ENCODE assay signal across 19 cellular contexts in genomic region chr6:107543567-107543966, GRCh38. TPM values are rescaled to one million over a fixed set of nuclear protein-coding genes. Genes with fewer than 3 reads are reported as not detected.
DNase-seq lines count a peak whose midpoint lies in the region; ATAC-seq and TF ChIP-seq lines count a peak whose summit lies in the region.
"Had no signal": no experiment of that assay in that cellular context is flagged by ENCODE, and none has a peak within 500 bp of the region (broad histone marks: within the 10 kb centered on the region; RNA-seq: fewer than 3 reads in every experiment).

No MANE protein-coding gene starts in this region.

- H3K27ac ChIP-seq in SJCRH30 (peak overlapping the region; percentile 36), angular gyrus (ENCODE audit: low read depth, low read length) (peak overlapping the region; percentile 13), right cardiac atrium (ENCODE audit: low read length) (peak overlapping the region; percentile 30), psoas muscle (peak overlapping the region; percentile 78), esophagus squamous epithelium (no peak overlapping the region), mesenchymal stem cell (ENCODE audit: low read length, poor library complexity, severe bottlenecking) (no peak overlapping the region)

- no peak overlapping the region for H2BK120ac ChIP-seq in mesenchymal stem cell (ENCODE audit: low read depth, low read length)

- no peak overlapping the region for H3K9ac ChIP-seq in mesenchymal stem cell (ENCODE audit: low read length)

- H3K4me1 ChIP-seq in SJCRH30: peaks cover 13% of the 10 kb centered on the region; the same call in 1 of the 2 replicates
- H3K4me1 ChIP-seq in right cardiac atrium (ENCODE audit: control insufficient read depth, insufficient read depth, low read length): peaks cover 8% of the 10 kb centered on the region
- H3K4me1 ChIP-seq in psoas muscle: peaks cover 51% of the 10 kb centered on the region
- peaks cover 0 to 4% (median 0%) of the 10 kb centered on the region in 3 donors for H3K4me1 ChIP-seq in esophagus squamous epithelium
- H3K4me1 ChIP-seq in mesenchymal stem cell (ENCODE audit: control insufficient read depth, insufficient read depth, low read depth, low read length): no peaks in the 10 kb centered on the region

- ATAC-seq in right cardiac atrium: peak; percentile 4 to 34
- peak in 2 of 4 donors; percentile 8 to 38 for ATAC-seq in psoas muscle
- ATAC-seq: HCT116, HepG2 had no signal

- H2BK5ac ChIP-seq in mesenchymal stem cell (ENCODE audit: low read depth, low read length, poor library complexity, severe bottlenecking): no peak overlapping the region

- H3K18ac ChIP-seq in mesenchymal stem cell (ENCODE audit: low read depth in 1 of 2, low read length in 2 of 2): no peak overlapping the region

- H2AK5ac ChIP-seq in mesenchymal stem cell (ENCODE audit: low read length, severe bottlenecking): no peak overlapping the region

- no peaks in the 10 kb centered on the region for H3K9me3 ChIP-seq in SJCRH30 (replicated peaks)
- H3K9me3 ChIP-seq in right cardiac atrium (ENCODE audit: control insufficient read depth, low read length): no peaks in the 10 kb centered on the region
- no peaks in the 10 kb centered on the region for H3K9me3 ChIP-seq in psoas muscle
- no peaks in the 10 kb centered on the region for H3K9me3 ChIP-seq in esophagus squamous epithelium
- no peaks in the 10 kb centered on the region for H3K9me3 ChIP-seq in mesenchymal stem cell (ENCODE audit: control insufficient read depth, low read length)
- H3K9me3 ChIP-seq: BE2C, Caco-2 had no signal

- no peak overlapping the region for H2BK15ac ChIP-seq in mesenchymal stem cell (ENCODE audit: low read depth, poor library complexity, severe bottlenecking)

- H3K4me3 ChIP-seq in SJCRH30 (no peak overlapping the region), right cardiac atrium (ENCODE audit: low read length) (no peak overlapping the region), psoas muscle (no peak overlapping the region), esophagus squamous epithelium (no peak overlapping the region), mesenchymal stem cell (ENCODE audit: insufficient read depth in 1 of 2, low read depth in 1 of 2, low read length in 2 of 2) (no peak overlapping the region)

- H3K27me3 ChIP-seq in SJCRH30 (no peaks in the 10 kb centered on the region), right cardiac atrium (ENCODE audit: control insufficient read depth, insufficient read depth) (no peaks in the 10 kb centered on the region), psoas muscle (ENCODE audit: insufficient read depth in 3 of 3, low read length in 2 of 3) (no peaks in the 10 kb centered on the region), esophagus squamous epithelium (no peaks in the 10 kb centered on the region), mesenchymal stem cell (ENCODE audit: control insufficient read depth in 1 of 2, insufficient read depth in 1 of 2, low read length in 2 of 2) (peaks cover 0 to 18% of the 10 kb centered on the region in 2 experiments)
- H3K27me3 ChIP-seq: BE2C had no signal

- H3K23ac ChIP-seq in mesenchymal stem cell (ENCODE audit: low read length in 2 of 2): no peak overlapping the region

- no peak overlapping the region for H2BK12ac ChIP-seq in mesenchymal stem cell (ENCODE audit: low read length in 2 of 2)

- no peak overlapping the region for H3K4me2 ChIP-seq in mesenchymal stem cell (ENCODE audit: low read length, poor library complexity, severe bottlenecking)

- H3K4ac ChIP-seq in mesenchymal stem cell (ENCODE audit: low read depth in 1 of 2, low read length in 2 of 2): no peak overlapping the region

- H4K8ac ChIP-seq in mesenchymal stem cell (ENCODE audit: low read length): no peak overlapping the region

- H3K79me1 ChIP-seq in mesenchymal stem cell (replicated peaks; ENCODE audit: low read length, poor library complexity, severe bottlenecking): no peaks in the 10 kb centered on the region

- intact Hi-C loops in right cardiac atrium (cut with DNase I): no loop called here
- intact Hi-C loops in psoas muscle (cut with DNase I): loop anchor here in 1 of 2 donors (5.0 kb wide), 1 partner anchor 51 kb away; the partner anchor contains the start of gene SOBP
- intact Hi-C loops in esophagus squamous epithelium (cut with DNase I): no loop called here

- 61% methylated on average over 2 of the region's 2 CpGs for WGBS in right cardiac atrium
- WGBS in psoas muscle, 3 donors: 41 to 58% (median 47%) methylated on average over 2 of the region's 2 CpGs
- 88 to 89% methylated on average over 2 of the region's 2 CpGs for WGBS in esophagus squamous epithelium, 2 donors
- 85% methylated on average over 1 of the region's 2 CpGs for WGBS in mesenchymal stem cell

- H3K14ac ChIP-seq in mesenchymal stem cell (ENCODE audit: low read length in 2 of 2): no peak overlapping the region

- TF ChIP-seq CTCF in psoas muscle (IDR thresholded peaks at IDR 0.05): no peak
- TF ChIP-seq CTCF in esophagus squamous epithelium (IDR thresholded peaks at IDR 0.05): no peak

- no peak for TF ChIP-seq POLR2A in esophagus squamous epithelium (IDR thresholded peaks at IDR 0.05)

- no peak overlapping the region for H2AFZ ChIP-seq in mesenchymal stem cell (ENCODE audit: low read depth, low read length)

- H3K36me3 ChIP-seq in SJCRH30 (peaks cover 2% of the 10 kb centered on the region; the same call in 1 of the 2 replicates), psoas muscle (ENCODE audit: insufficient read depth in 1 of 2, low read depth in 1 of 2) (no peaks in the 10 kb centered on the region), esophagus squamous epithelium (no peaks in the 10 kb centered on the region), mesenchymal stem cell (ENCODE audit: control insufficient read depth in 1 of 2, insufficient read depth in 2 of 2, low read depth in 1 of 2, low read length in 2 of 2) (peaks cover 0 to 50% of the 10 kb centered on the region in 2 experiments)
- H3K36me3 ChIP-seq: BE2C had no signal

- H4K91ac ChIP-seq in mesenchymal stem cell (ENCODE audit: low read length): no peak overlapping the region

- DNase-seq in SJCRH30 (peak in 1 of 2 experiments; percentile 26), right cardiac atrium (no peak), psoas muscle (no peak), esophagus squamous epithelium (lab: John Stamatoyannopoulos, UW) (no peak), mesenchymal stem cell (no peak), pons (ENCODE audit: low spot score) (no peak)
- no peak for DNase-seq in activated CD4-positive, CD25-positive, alpha-beta regulatory T cell (lab: John Stamatoyannopoulos, UW)
- DNase-seq: ACHN; BE2C; C1 segment of cervical spinal cord; Caco-2; CD4-positive, CD25-positive, alpha-beta regulatory T cell; CD8-positive, alpha-beta memory T cell; GOT3; H7; HFFc6 had no signal

RNA-seq across cellular contexts. Expression of gene SOBP, which starts 53.6 kb away (rescaled TPM):
- total RNA-seq in SJCRH30 (2014; rRNA removed; shearing (Covaris generic)): 7.0 and 7.8 TPM in 2 replicates
- total RNA-seq in right cardiac atrium (10 to 100 TPM; 17.5 to 20.6 (median 18.5) TPM), psoas muscle (10 to 100 TPM; 14.8 to 27.6 (median 23.2) TPM), esophagus squamous epithelium (1 to 10 TPM in 3 of 4 donors, under 1 TPM in 1; 0.15 to 3.8 (median 1.6) TPM)
- polyA plus RNA-seq in right cardiac atrium (10.4 TPM), psoas muscle (10 to 100 TPM in 1 of 3 donors, 1 to 10 TPM in 2; 5.7 to 24.4 (median 8.9) TPM)
- polyA plus RNA-seq in mesenchymal stem cell (2013, experiment 1 of 2): 7.3 TPM
- 7.3 TPM for polyA plus RNA-seq in mesenchymal stem cell (2013, experiment 2 of 2)
- total RNA-seq: Caco-2; CD4-positive, CD25-positive, alpha-beta regulatory T cell had no signal

Comparison
In these comparisons a context has a peak if more than half of its experiments do, and no peak if none do; other contexts are left out.
1. H3K27ac ChIP-seq: peak in SJCRH30 (single experiment), angular gyrus (single experiment), right cardiac atrium (single experiment) and psoas muscle (single experiment); none in esophagus squamous epithelium (0 of 4) and mesenchymal stem cell (single experiment).